Comparison of ENCODE assay signal across 23 cellular contexts in the genomic region with DNA sequence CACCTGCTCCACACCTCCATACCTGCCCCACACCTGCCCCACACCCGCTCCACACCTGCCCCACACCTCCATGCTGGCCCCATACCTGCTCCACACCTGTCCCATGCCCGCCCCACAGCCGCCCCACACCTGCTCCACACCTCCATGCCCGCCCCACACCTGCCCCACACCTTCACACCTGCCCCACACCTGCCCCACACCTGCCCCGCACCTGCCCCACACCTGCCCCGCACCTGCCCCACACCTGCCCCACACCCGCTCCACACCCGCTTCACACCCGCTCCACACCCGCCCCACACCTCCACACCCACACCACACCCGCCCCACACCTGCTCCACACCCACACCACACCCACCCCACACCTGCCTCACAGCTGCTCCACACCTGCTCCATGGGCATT.
"Had no signal": no experiment of that assay in that cellular context is flagged by ENCODE, and none has a peak within 500 bp of the region (broad histone marks: within the 10 kb centered on the region; RNA-seq: fewer than 3 reads in every experiment).

No MANE protein-coding gene starts in this region.

- H3K27ac Mint-ChIP-seq: activated CD4-positive, alpha-beta T cell treated with anti-CD3 and anti-CD28 coated beads, Interleukin-2, amount 10 ng/mL, durations not matched to agents 7 days and 5 days; activated CD8-positive, alpha-beta T cell treated with anti-CD3 and anti-CD28 coated beads, Interleukin-2, amount 10 ng/mL, durations not matched to agents 7 days and 5 days; activated naive CD4-positive, alpha-beta T cell treated with anti-CD3 and anti-CD28 coated beads, Interleukin-2, amount 50 U/mL, for 24 hours; activated T-cell treated with anti-CD3 and anti-CD28 coated beads, Interleukin-2, amount 50 U/mL, for 24 hours; type B pancreatic cell had no signal

- H3K4me1 Mint-ChIP-seq: activated CD4-positive, alpha-beta T cell treated with anti-CD3 and anti-CD28 coated beads, Interleukin-2, amount 10 ng/mL, durations not matched to agents 7 days and 5 days; activated naive CD4-positive, alpha-beta T cell treated with anti-CD3 and anti-CD28 coated beads, Interleukin-2, amount 50 U/mL, for 24 hours; naive thymus-derived CD4-positive, alpha-beta T cell had no signal

- H3K9me3 Mint-ChIP-seq: activated CD4-positive, alpha-beta T cell treated with anti-CD3 and anti-CD28 coated beads, Interleukin-2, amount 10 ng/mL, durations not matched to agents 7 days and 5 days; activated naive CD4-positive, alpha-beta T cell treated with anti-CD3 and anti-CD28 coated beads, Interleukin-2, amount 50 U/mL, for 24 hours; activated T-cell treated with anti-CD3 and anti-CD28 coated beads, Interleukin-2, amount 50 U/mL, for 24 hours; type B pancreatic cell had no signal

- H3K27me3 Mint-ChIP-seq: activated CD4-positive, alpha-beta T cell treated with anti-CD3 and anti-CD28 coated beads, Interleukin-2, amount 10 ng/mL, durations not matched to agents 7 days and 5 days; activated naive CD4-positive, alpha-beta T cell treated with anti-CD3 and anti-CD28 coated beads, Interleukin-2, amount 50 U/mL, for 24 hours; activated T-cell treated with anti-CD3 and anti-CD28 coated beads, Interleukin-2, amount 50 U/mL, for 24 hours; naive thymus-derived CD4-positive, alpha-beta T cell had no signal

- H3K36me3 ChIP-seq: ascending aorta, breast epithelium, gastrocnemius medialis, ovary had no signal

- H3K4me1 ChIP-seq: ascending aorta, breast epithelium, gastrocnemius medialis, heart right ventricle had no signal

- H3K36me3 Mint-ChIP-seq: activated naive CD4-positive, alpha-beta T cell treated with anti-CD3 and anti-CD28 coated beads, Interleukin-2, amount 50 U/mL, for 24 hours; naive thymus-derived CD4-positive, alpha-beta T cell; type B pancreatic cell had no signal

- DNase-seq: activated CD4-positive, alpha-beta T cell treated with anti-CD3 and anti-CD28 coated beads, Interleukin-2, amount 10 ng/mL, durations not matched to agents 7 days and 5 days; activated CD8-positive, alpha-beta T cell treated with anti-CD3 and anti-CD28 coated beads, Interleukin-2, amount 10 ng/mL, durations not matched to agents 7 days and 5 days; activated gamma-delta T cell; activated T-cell treated with anti-CD3 and anti-CD28 coated beads, Interleukin-2, amount 50 U/mL, for 24 hours; cerebellar nuclear complex; cortex of kidney; erythroblast; gastrocnemius medialis; heart right ventricle; kidney glomerular epithelial cell; mesenchymal stem cell; naive thymus-derived CD4-positive, alpha-beta T cell; ovary; stimulated activated CD4-positive, alpha-beta T cell treated with anti-CD3 and anti-CD28 coated beads, Interleukin-12 subunit alpha, Interleukin-12 subunit beta, amount 100 ng/mL, for 4 hours; stimulated activated CD4-positive, alpha-beta T cell treated with anti-CD3 and anti-CD28 coated beads, Interleukin-1b, Interleukin-23, amount 100 ng/mL, for 48 hours; stimulated activated CD8-positive, alpha-beta memory T cell treated with anti-CD3 and anti-CD28 coated beads, Interleukin-4, amount 100 ng/mL, for 48 hours; T-helper 1 cell; T-helper 9 cell had no signal

- H3K4me3 Mint-ChIP-seq: activated CD4-positive, alpha-beta T cell treated with anti-CD3 and anti-CD28 coated beads, Interleukin-2, amount 10 ng/mL, durations not matched to agents 7 days and 5 days; activated CD8-positive, alpha-beta T cell treated with anti-CD3 and anti-CD28 coated beads, Interleukin-2, amount 10 ng/mL, durations not matched to agents 7 days and 5 days; activated naive CD4-positive, alpha-beta T cell treated with anti-CD3 and anti-CD28 coated beads, Interleukin-2, amount 50 U/mL, for 24 hours; activated T-cell treated with anti-CD3 and anti-CD28 coated beads, Interleukin-2, amount 50 U/mL, for 24 hours; naive thymus-derived CD4-positive, alpha-beta T cell; type B pancreatic cell had no signal

- H3K4me3 ChIP-seq: ascending aorta, breast epithelium, gastrocnemius medialis, heart right ventricle, ovary, stomach had no signal

- ATAC-seq: activated CD8-positive, alpha-beta T cell treated with anti-CD3 and anti-CD28 coated beads, Interleukin-2, amount 10 ng/mL, durations not matched to agents 7 days and 5 days; gastrocnemius medialis; heart right ventricle; naive thymus-derived CD4-positive, alpha-beta T cell had no signal

- H3K9me3 ChIP-seq: ascending aorta, breast epithelium, gastrocnemius medialis, heart right ventricle, ovary, stomach had no signal
